Comparison of ENCODE assay signal across 8 cellular contexts in genomic region chr5:168579206-168579986, GRCh38. TPM values are rescaled to one million over a fixed set of nuclear protein-coding genes. Genes with fewer than 3 reads are reported as not detected.
DNase-seq lines count a peak whose midpoint lies in the region; ATAC-seq and TF ChIP-seq lines count a peak whose summit lies in the region.

PANK3 (minus strand) TSS chr5:168579368; CDS start chr5:168579283, 85 bp downstream.

- peak within 1 kb of the TSS; percentile 96 for H3K4me3 ChIP-seq in LNCaP clone FGC (ENCODE audit: low read depth, low read length)

- POLR2A ChIA-PET in RWPE1 (lab: Yijun Ruan, JAX; ENCODE audit: low non-redundant PET), result interaction anchor here (0.5 to 1.0 kb wide), 6 partner anchors 19 to 1188 kb away, joined by 3 to 5 read pairs (median 4); no protein-coding TSS in a partner anchor

- H3K27me3 Mint-ChIP-seq in activated T-helper 17 cell treated with anti-CD3 and anti-CD28 coated beads, Interleukin-2, amount 50 U/mL, for 72 hours, result no peaks in the 10 kb centered on the region
- H3K27me3 Mint-ChIP-seq in naive B cell, result no peaks in the 10 kb centered on the region
- no peaks in the 10 kb centered on the region for H3K27me3 Mint-ChIP-seq in stimulated activated memory B cell treated with anti-CD40 and anti-IgM and Interleukin-4, amounts not matched to agents 10 μg/mL and 1 μg/mL and 100 μg/mL, for 72 hours

- peak within 1 kb of the TSS; percentile 88 for H3K4me3 Mint-ChIP-seq in activated T-helper 17 cell treated with anti-CD3 and anti-CD28 coated beads, Interleukin-2, amount 50 U/mL, for 72 hours
- H3K4me3 Mint-ChIP-seq in naive B cell, result peak within 1 kb of the TSS; percentile 82 to 97 (median 94)
- peak within 1 kb of the TSS; percentile 87 for H3K4me3 Mint-ChIP-seq in stimulated activated memory B cell treated with anti-CD40 and anti-IgM and Interleukin-4, amounts not matched to agents 10 μg/mL and 1 μg/mL and 100 μg/mL, for 72 hours

- peaks cover 22% of the 10 kb centered on the region for H3K36me3 Mint-ChIP-seq in activated T-helper 17 cell treated with anti-CD3 and anti-CD28 coated beads, Interleukin-2, amount 50 U/mL, for 72 hours (ENCODE audit: low read depth)
- H3K36me3 Mint-ChIP-seq in naive B cell, result no peaks in the 10 kb centered on the region
- no peaks in the 10 kb centered on the region for H3K36me3 Mint-ChIP-seq in stimulated activated memory B cell treated with anti-CD40 and anti-IgM and Interleukin-4, amounts not matched to agents 10 μg/mL and 1 μg/mL and 100 μg/mL, for 72 hours

- peak; percentile 97 for ATAC-seq in activated T-helper 17 cell treated with anti-CD3 and anti-CD28 coated beads, Interleukin-2, amount 50 U/mL, for 72 hours (replicated peaks)
- ATAC-seq in naive B cell (ENCODE audit: low read depth in 2 of 2), result peak; percentile 93 to 94
- peak; percentile 99 for ATAC-seq in stimulated activated memory B cell treated with anti-CD40 and anti-IgM and Interleukin-4, amounts not matched to agents 10 μg/mL and 1 μg/mL and 100 μg/mL, for 72 hours

- H3K27ac Mint-ChIP-seq in activated T-helper 17 cell treated with anti-CD3 and anti-CD28 coated beads, Interleukin-2, amount 50 U/mL, for 72 hours, result peak within 1 kb of the TSS; percentile 96
- H3K27ac Mint-ChIP-seq in naive B cell, result peak within 1 kb of the TSS; percentile 87 to 98 (median 97)
- H3K27ac Mint-ChIP-seq in stimulated activated memory B cell treated with anti-CD40 and anti-IgM and Interleukin-4, amounts not matched to agents 10 μg/mL and 1 μg/mL and 100 μg/mL, for 72 hours, result peak within 1 kb of the TSS; percentile 89

- peak within 1 kb of the TSS; percentile 97 for H3K27ac ChIP-seq in RWPE1

- DNase-seq in Daoy (ENCODE audit: low read depth) (peak; percentile 100), GOT3 (lab: John Stamatoyannopoulos, UW) (peak; percentile 98), LNCaP clone FGC (ENCODE audit: low read depth) (peak; percentile 98), RWPE1 (ENCODE audit: low spot score) (peak; percentile 100), fibroblast of gingiva (ENCODE audit: low read depth) (peak; percentile 99), naive B cell (peak; percentile 97)

- CTCF ChIA-PET in RWPE1 (lab: Yijun Ruan, JAX), result interaction anchor here (0.6 to 1.1 kb wide), 2 partner anchors 93 to 253 kb away, joined by 3 to 4 read pairs; partner anchors contain the start of gene RARS1

- TF ChIP-seq CTCF in LNCaP clone FGC (IDR thresholded peaks at IDR 0.05; ENCODE audit: control insufficient read depth, extremely low read depth, insufficient read depth) (no peak), RWPE1 (conservative IDR thresholded peaks at IDR 0.05; ENCODE audit: low read depth) (no peak)

- H3K4me1 Mint-ChIP-seq in activated T-helper 17 cell treated with anti-CD3 and anti-CD28 coated beads, Interleukin-2, amount 50 U/mL, for 72 hours, result peaks cover 25% of the 10 kb centered on the region
- H3K4me1 Mint-ChIP-seq in naive B cell, result peaks cover 37 to 52% (median 43%) of the 10 kb centered on the region in 3 donors
- H3K4me1 Mint-ChIP-seq in stimulated activated memory B cell treated with anti-CD40 and anti-IgM and Interleukin-4, amounts not matched to agents 10 μg/mL and 1 μg/mL and 100 μg/mL, for 72 hours, result peaks cover 41% of the 10 kb centered on the region

- no peaks in the 10 kb centered on the region for H3K9me3 Mint-ChIP-seq in activated T-helper 17 cell treated with anti-CD3 and anti-CD28 coated beads, Interleukin-2, amount 50 U/mL, for 72 hours
- H3K9me3 Mint-ChIP-seq in naive B cell, result peaks cover 0 to 4% (median 0%) of the 10 kb centered on the region in 7 donors
- no peaks in the 10 kb centered on the region for H3K9me3 Mint-ChIP-seq in stimulated activated memory B cell treated with anti-CD40 and anti-IgM and Interleukin-4, amounts not matched to agents 10 μg/mL and 1 μg/mL and 100 μg/mL, for 72 hours

RNA-seq across cellular contexts. Expression of gene PANK3, which starts in this region (rescaled TPM):
- total RNA-seq in Daoy (2014; rRNA removed; shearing (Covaris generic)), result 61.2 and 63.0 TPM in 2 replicates
- 10 to 100 TPM; 38.2 to 42.0 TPM for total RNA-seq in activated T-helper 17 cell treated with anti-CD3 and anti-CD28 coated beads, Interleukin-2, amount 50 U/mL, for 72 hours
- polyA plus RNA-seq in naive B cell (ENCODE audit: low read depth in 6 of 6), result 1 to 10 TPM; 2.7 to 8.2 (median 5.6) TPM

Comparison
In these comparisons a context has a peak if more than half of its experiments do, and no peak if none do; other contexts are left out.
1. Peak in every context shown above with its lines: DNase-seq, ATAC-seq, H3K4me3 ChIP-seq and H3K27ac ChIP-seq.